ENCODE assay signal across 1 cellular context in genomic region chr19:48152552-48152951, GRCh38.
TF ChIP-seq lines count a peak whose summit lies in the region.

No MANE protein-coding gene starts in this region.

TF ChIP-seq in HepG2, 621 proteins besides CTCF, POLR2A, EP300 and RAD21 (continued from another document):
- no peak for TF ChIP-seq ZNF691 (CRISPR knock-in tag; IDR thresholded peaks at IDR 0.05; ENCODE audit: borderline replicate concordance, low read depth)
